9 cellular contexts compared by ENCODE assay signal in the genomic region with DNA sequence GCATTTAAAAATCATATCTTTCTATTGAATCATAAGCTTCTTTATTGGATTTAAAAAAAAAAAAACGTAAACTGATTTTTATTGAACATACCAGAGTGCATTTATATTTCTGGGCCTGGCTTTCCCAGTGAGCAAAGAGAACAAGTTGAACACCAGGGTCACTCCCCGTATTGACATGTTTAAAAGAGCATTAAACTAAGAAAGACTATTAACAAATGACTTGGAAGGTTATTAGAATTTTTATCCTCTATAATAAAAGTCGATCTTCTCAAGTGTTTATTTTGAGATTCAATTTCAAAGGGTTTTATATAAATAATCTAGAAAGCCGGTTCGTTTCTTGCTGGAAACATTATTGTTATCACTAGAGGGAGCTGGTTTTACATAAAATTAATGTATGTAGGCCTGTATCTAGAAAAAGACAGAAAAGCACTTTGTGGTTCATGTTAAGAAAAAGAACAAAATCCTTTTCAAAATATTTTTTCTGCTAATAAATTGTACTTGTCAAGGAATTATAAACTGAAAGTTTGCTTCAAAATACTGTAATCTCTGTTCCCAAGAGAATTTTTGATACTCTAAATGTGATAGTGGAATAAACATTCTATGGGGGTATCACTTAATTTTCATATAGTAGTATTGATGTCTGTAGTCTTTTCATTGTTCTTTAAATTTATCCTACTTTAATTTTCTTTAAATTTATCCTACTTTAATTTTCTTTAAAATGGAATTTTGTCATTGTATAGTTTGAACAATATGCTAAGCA.
DNase-seq lines count a peak whose midpoint lies in the region; ATAC-seq and TF ChIP-seq lines count a peak whose summit lies in the region.
"Had no signal": no experiment of that assay in that cellular context is flagged by ENCODE, and none has a peak within 500 bp of the region (broad histone marks: within the 10 kb centered on the region; RNA-seq: fewer than 3 reads in every experiment).

No MANE protein-coding gene starts in this region.

- no peaks in the 10 kb centered on the region for H3K9me2 ChIP-seq in GM23248 (ENCODE audit: insufficient read depth)

- 4% methylated on average over 5 of the region's 5 CpGs for WGBS in GM23248 (ENCODE audit: low coverage in 1 of 2, low lambda C conversion rate in 2 of 2, missing lambda C conversion rate in 2 of 2), 2 experiments

- no peak overlapping the region for H3K4me3 ChIP-seq in GM23248
- H3K4me3 ChIP-seq in osteoblast (ENCODE audit: insufficient read depth, low read length) = no peak overlapping the region
- H3K4me3 ChIP-seq: SJSA1 had no signal

- in situ Hi-C loops in GM23248 (cut with MboI) = loop anchor here (25.0 kb wide), 1 partner anchor 329 kb away; a partner anchor contains a TSS

- H3K4me1 Mint-ChIP-seq in naive thymus-derived CD8-positive, alpha-beta T cell = no peaks in the 10 kb centered on the region

- no peak overlapping the region for H3K27ac Mint-ChIP-seq in naive thymus-derived CD8-positive, alpha-beta T cell

- no peaks in the 10 kb centered on the region for H3F3A ChIP-seq in GM23248 (ENCODE audit: insufficient read depth)

- 0 out of 2 replicates have a peak overlapping the region, but pooled peaks have one; percentile 6 for H3K27ac ChIP-seq in GM23248
- H3K27ac ChIP-seq in osteoblast (ENCODE audit: low read depth, low read length) = no peak overlapping the region
- H3K27ac ChIP-seq: SJSA1 had no signal

- peak overlapping the region; percentile 16 for H3K9ac ChIP-seq in GM23248

- peak overlapping the region; percentile 67 for H2AFZ ChIP-seq in GM23248
- H2AFZ ChIP-seq in osteoblast (ENCODE audit: low read length) = no peak overlapping the region

- peak; percentile 55 for TF ChIP-seq CTCF in osteoblast (IDR thresholded peaks at IDR 0.05; ENCODE audit: extremely low read depth, low read depth, low read length)

- no peak overlapping the region for H3K4me3 Mint-ChIP-seq in naive thymus-derived CD8-positive, alpha-beta T cell

- no peaks in the 10 kb centered on the region for H3K79me2 ChIP-seq in GM23248 (ENCODE audit: insufficient read depth)
- no peaks in the 10 kb centered on the region for H3K79me2 ChIP-seq in osteoblast (ENCODE audit: insufficient read depth, low read length)

- no peaks in the 10 kb centered on the region for H3K36me3 ChIP-seq in GM23248 (ENCODE audit: low read depth)
- no peaks in the 10 kb centered on the region for H3K36me3 ChIP-seq in osteoblast (ENCODE audit: insufficient read depth, low read length)
- H3K36me3 ChIP-seq: SJSA1 had no signal

- H3K27me3 ChIP-seq in GM23248 (replicated peaks; ENCODE audit: insufficient read depth) = no peaks in the 10 kb centered on the region
- H3K27me3 ChIP-seq in osteoblast (ENCODE audit: insufficient read depth, low read length) = no peaks in the 10 kb centered on the region
- H3K27me3 ChIP-seq: SJSA1 had no signal

- peak; percentile 69 for DNase-seq in GM23248
- DNase-seq in NCI-H2081 treated with DMSO at 0.1 percent for 48 hours (lab: John Stamatoyannopoulos, UW) = peak; percentile 43
- DNase-seq in cerebellar cortex (ENCODE audit: low spot score) = peak; percentile 53
- DNase-seq in osteoblast (ENCODE audit: insufficient read length, low spot score, missing footprints) = peak; percentile 34
- DNase-seq in naive thymus-derived CD8-positive, alpha-beta T cell = no peak
- no peak for DNase-seq in activated naive CD4-positive, alpha-beta T cell treated with Interleukin-2 at 50 U/mL for 16 hours
- no peak for DNase-seq in GF-D8 (lab: John Stamatoyannopoulos, UW)

- H3K36me3 Mint-ChIP-seq in naive thymus-derived CD8-positive, alpha-beta T cell = no peaks in the 10 kb centered on the region

- no peak for ATAC-seq in naive thymus-derived CD8-positive, alpha-beta T cell
- ATAC-seq in GM21576 (IDR thresholded peaks at IDR 0.05; ENCODE audit: unreplicated experiment) = no peak

- POLR2A ChIA-PET in naive thymus-derived CD8-positive, alpha-beta T cell (lab: Charles Lee) = no interaction called here

- H3K4me2 ChIP-seq in GM23248 (ENCODE audit: unreplicated experiment) (no peak overlapping the region), osteoblast (ENCODE audit: insufficient read depth, low read length) (no peak overlapping the region)

- H3K27me3 Mint-ChIP-seq in naive thymus-derived CD8-positive, alpha-beta T cell = no peaks in the 10 kb centered on the region

- no peaks in the 10 kb centered on the region for H3K4me1 ChIP-seq in GM23248 (ENCODE audit: insufficient read depth)
- no peaks in the 10 kb centered on the region for H3K4me1 ChIP-seq in osteoblast (ENCODE audit: insufficient read depth, low read length)
- H3K4me1 ChIP-seq: SJSA1 had no signal

- peaks cover 0 to 13% (median 0%) of the 10 kb centered on the region in 9 donors for H3K9me3 Mint-ChIP-seq in naive thymus-derived CD8-positive, alpha-beta T cell

- H4K20me1 ChIP-seq in GM23248 (ENCODE audit: insufficient read depth) = no peaks in the 10 kb centered on the region
- no peaks in the 10 kb centered on the region for H4K20me1 ChIP-seq in osteoblast (ENCODE audit: insufficient read depth, low read length)

- no peaks in the 10 kb centered on the region for H3K9me3 ChIP-seq in GM23248 (ENCODE audit: low read depth)
- H3K9me3 ChIP-seq in osteoblast (ENCODE audit: low read depth, low read length) = no peaks in the 10 kb centered on the region
- H3K9me3 ChIP-seq: SJSA1 had no signal

Comparison
In these comparisons a context has a peak if more than half of its experiments do, and no peak if none do; other contexts are left out.
1. DNase-seq: peak in GM23248 (single experiment), NCI-H2081 treated with DMSO at 0.1 percent for 48 hours (single experiment), cerebellar cortex (single experiment) and osteoblast (single experiment); none in naive thymus-derived CD8-positive, alpha-beta T cell (0 of 10), activated naive CD4-positive, alpha-beta T cell treated with Interleukin-2 at 50 U/mL for 16 hours (single experiment) and GF-D8 (single experiment).